In the genomic region with DNA sequence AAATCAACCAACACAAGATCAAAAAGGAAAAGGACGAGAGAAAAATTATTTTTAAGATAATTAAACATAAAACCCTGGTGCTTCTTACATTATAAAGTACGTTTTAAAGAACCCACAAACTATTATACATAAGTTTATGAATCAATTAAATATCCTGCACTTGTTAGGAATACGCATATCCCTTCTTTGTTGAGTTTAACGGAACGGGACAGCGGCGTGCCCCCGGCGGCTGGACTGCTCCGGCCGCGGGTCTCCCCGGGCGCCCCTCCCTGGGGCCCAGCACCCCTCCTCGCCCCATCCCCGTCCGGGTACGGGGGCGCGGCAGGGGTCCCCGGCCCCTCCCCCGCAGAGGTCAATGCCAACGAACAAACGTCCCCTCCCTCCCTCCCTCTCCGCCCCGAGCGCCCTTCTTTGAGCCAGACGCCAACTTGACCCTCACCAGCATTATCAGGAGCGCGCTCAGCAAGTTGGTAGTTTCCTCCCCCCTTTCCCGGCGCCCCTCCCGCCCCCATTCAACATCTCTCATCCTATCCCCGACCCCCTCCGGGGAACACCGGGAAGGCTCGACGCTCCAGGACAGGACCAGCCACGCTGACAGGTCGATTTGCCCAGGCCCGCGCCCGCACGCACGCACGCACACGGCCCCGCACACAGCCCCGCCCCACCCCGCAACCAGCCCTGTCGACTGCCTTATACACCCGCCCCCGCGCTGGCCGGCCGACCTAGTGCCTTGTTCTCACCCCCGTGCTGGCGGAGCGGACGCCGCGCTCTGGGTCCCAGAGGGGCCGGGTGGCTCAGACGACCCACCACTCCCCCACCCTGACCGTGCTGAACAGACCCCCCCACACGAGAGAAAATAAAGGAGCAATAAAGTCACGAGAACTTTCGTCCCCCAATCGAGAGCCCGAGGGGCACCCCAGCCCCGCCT, we compare ENCODE assay signal across 11 cellular contexts. TPM values are rescaled to one million over a fixed set of nuclear protein-coding genes. Genes with fewer than 3 reads are reported as not detected.
DNase-seq lines count a peak whose midpoint lies in the region; ATAC-seq and TF ChIP-seq lines count a peak whose summit lies in the region.
"Had no signal": no experiment of that assay in that cellular context is flagged by ENCODE, and none has a peak within 500 bp of the region (broad histone marks: within the 10 kb centered on the region; RNA-seq: fewer than 3 reads in every experiment).

No MANE protein-coding gene starts in this region.

- no peaks in the 10 kb centered on the region for H3K9me3 Mint-ChIP-seq in chondrocyte (ENCODE audit: low read depth)
- H3K9me3 Mint-ChIP-seq in natural killer cell treated with Interleukin-12 subunit alpha and Interleukin-12 subunit beta and Interleukin-15 and Interleukin-18, amount 100 ng/mL, for 72 hours: peaks cover 5% of the 10 kb centered on the region

- H3K36me3 Mint-ChIP-seq in chondrocyte (ENCODE audit: low read depth): peaks cover 9% of the 10 kb centered on the region
- H3K36me3 Mint-ChIP-seq in natural killer cell treated with Interleukin-12 subunit alpha and Interleukin-12 subunit beta and Interleukin-15 and Interleukin-18, amount 100 ng/mL, for 72 hours: peaks cover 6% of the 10 kb centered on the region

- DNase-seq in MM.1S (no peak), chondrocyte (ENCODE audit: low spot score) (peak; percentile 88), pons (ENCODE audit: low spot score) (no peak), GM19240 (ENCODE audit: insufficient read length, low spot score) (no peak), D341Med (ENCODE audit: low spot score) (no peak)
- no peak for DNase-seq in natural killer cell treated with Interleukin-12 subunit alpha and Interleukin-12 subunit beta and Interleukin-15 and Interleukin-18, amount 100 ng/mL, for 72 hours (ENCODE audit: low spot score)

- peaks cover 11% of the 10 kb centered on the region for H3K27me3 Mint-ChIP-seq in chondrocyte (ENCODE audit: low read depth)
- peaks cover 13 to 15% of the 10 kb centered on the region in 2 donors for H3K27me3 Mint-ChIP-seq in natural killer cell treated with Interleukin-12 subunit alpha and Interleukin-12 subunit beta and Interleukin-15 and Interleukin-18, amount 100 ng/mL, for 72 hours

- H3K4me3 ChIP-seq in BLaER1: peak overlapping the region; percentile 89
- no peak overlapping the region for H3K4me3 ChIP-seq in MM.1S (ENCODE audit: low read length)
- H3K4me3 ChIP-seq: PC-9 had no signal

- H3K36me3 ChIP-seq in BLaER1: peaks cover 14% of the 10 kb centered on the region
- H3K36me3 ChIP-seq in MM.1S (replicated peaks; ENCODE audit: insufficient read depth, low read length): no peaks in the 10 kb centered on the region

- H2AFZ ChIP-seq in MM.1S (ENCODE audit: low read length): no peak overlapping the region
- H2AFZ ChIP-seq: PC-9 had no signal

- H3K27ac ChIP-seq in BLaER1 (peak overlapping the region; percentile 83; the same call in 1 of the 2 replicates), MM.1S (ENCODE audit: low read length) (no peak overlapping the region)
- H3K27ac ChIP-seq: PC-9 had no signal

- H3F3A ChIP-seq in MM.1S (ENCODE audit: insufficient read depth, low read length): peaks cover 24% of the 10 kb centered on the region

- no peak overlapping the region for H3K27ac Mint-ChIP-seq in chondrocyte (ENCODE audit: unreplicated experiment)
- no peak overlapping the region for H3K27ac Mint-ChIP-seq in natural killer cell treated with Interleukin-12 subunit alpha and Interleukin-12 subunit beta and Interleukin-15 and Interleukin-18, amount 100 ng/mL, for 72 hours

- H4K20me1 ChIP-seq in BLaER1 (peaks cover 53% of the 10 kb centered on the region), MM.1S (ENCODE audit: insufficient read depth, low read length) (no peaks in the 10 kb centered on the region)

- H3K4me3 Mint-ChIP-seq in chondrocyte (ENCODE audit: unreplicated experiment): no peak overlapping the region
- peak overlapping the region; percentile 49 for H3K4me3 Mint-ChIP-seq in natural killer cell treated with Interleukin-12 subunit alpha and Interleukin-12 subunit beta and Interleukin-15 and Interleukin-18, amount 100 ng/mL, for 72 hours

- H3K4me2 ChIP-seq in BLaER1: peak overlapping the region; percentile 99
- peak overlapping the region; percentile 94 for H3K4me2 ChIP-seq in MM.1S (ENCODE audit: low read depth, low read length)

- TF ChIP-seq CTCF in MM.1S (IDR thresholded peaks at IDR 0.05; ENCODE audit: low read length) (no peak), chondrocyte (IDR thresholded peaks at IDR 0.05) (no peak)

- H3K4me1 ChIP-seq in BLaER1: peaks cover 88% of the 10 kb centered on the region
- peaks cover 26% of the 10 kb centered on the region for H3K4me1 ChIP-seq in MM.1S (ENCODE audit: low read length)

- no peaks in the 10 kb centered on the region for H3K9me2 ChIP-seq in MM.1S (replicated peaks; ENCODE audit: insufficient read depth, low read length)

- peak overlapping the region; percentile 80 for H3K9ac ChIP-seq in BLaER1
- no peak overlapping the region for H3K9ac ChIP-seq in MM.1S (ENCODE audit: low read length)

- peaks cover 37% of the 10 kb centered on the region for H3K4me1 Mint-ChIP-seq in chondrocyte (ENCODE audit: low read depth)
- peaks cover 29 to 30% of the 10 kb centered on the region in 2 donors for H3K4me1 Mint-ChIP-seq in natural killer cell treated with Interleukin-12 subunit alpha and Interleukin-12 subunit beta and Interleukin-15 and Interleukin-18, amount 100 ng/mL, for 72 hours (ENCODE audit: low read depth in 2 of 2)

- no peak for ATAC-seq in natural killer cell treated with Interleukin-12 subunit alpha and Interleukin-12 subunit beta and Interleukin-15 and Interleukin-18, amount 100 ng/mL, for 72 hours
- ATAC-seq in GM18520 (IDR thresholded peaks at IDR 0.05; ENCODE audit: unreplicated experiment): no peak

- H3K9me3 ChIP-seq in BLaER1 (no peaks in the 10 kb centered on the region), MM.1S (replicated peaks; ENCODE audit: insufficient read depth, low read length) (no peaks in the 10 kb centered on the region)

- peaks cover 23% of the 10 kb centered on the region; the same call in 1 of the 2 replicates for H3K27me3 ChIP-seq in BLaER1
- H3K27me3 ChIP-seq in MM.1S (replicated peaks; ENCODE audit: insufficient read depth, low read length): peaks cover 50% of the 10 kb centered on the region

- peaks cover 5% of the 10 kb centered on the region for H3K79me2 ChIP-seq in MM.1S (ENCODE audit: low read length)

RNA-seq across cellular contexts. Expression of a gene that starts 5.1 kb away (rescaled TPM):
- total RNA-seq in chondrocyte: 0.38 to 0.47 TPM in 2 of 3 replicates, not detected in the other
- 1 to 10 TPM in 1 of 2 donors, under 1 TPM in 1; 0.86 to 1.4 TPM for total RNA-seq in natural killer cell treated with Interleukin-12 subunit alpha and Interleukin-12 subunit beta and Interleukin-15 and Interleukin-18, amount 100 ng/mL, for 72 hours
- total RNA-seq: G401, myocyte had no signal

RNA-seq across cellular contexts. Expression of a gene that starts 18.9 kb away (rescaled TPM):
- 25.4 to 35.8 TPM (median 28.9 TPM) in 3 replicates for total RNA-seq in chondrocyte
- 100 to 1,000 TPM in 1 of 2 donors, 10 to 100 TPM in 1; 54.6 to 120 TPM for total RNA-seq in natural killer cell treated with Interleukin-12 subunit alpha and Interleukin-12 subunit beta and Interleukin-15 and Interleukin-18, amount 100 ng/mL, for 72 hours

RNA-seq across cellular contexts. Expression of a gene that starts 20.5 kb away (rescaled TPM):
- total RNA-seq in chondrocyte: 45.2 to 49.5 TPM (median 47.3 TPM) in 3 replicates
- total RNA-seq in natural killer cell treated with Interleukin-12 subunit alpha and Interleukin-12 subunit beta and Interleukin-15 and Interleukin-18, amount 100 ng/mL, for 72 hours: 100 to 1,000 TPM; 129 to 138 TPM

RNA-seq across cellular contexts. Expression of a gene that starts 52.6 kb away (rescaled TPM):
- total RNA-seq in chondrocyte: 42.9 to 53.0 TPM (median 45.6 TPM) in 3 replicates
- 10 to 100 TPM; 48.1 to 62.5 TPM for total RNA-seq in natural killer cell treated with Interleukin-12 subunit alpha and Interleukin-12 subunit beta and Interleukin-15 and Interleukin-18, amount 100 ng/mL, for 72 hours

RNA-seq across cellular contexts. Expression of a gene that starts 52.6 kb away (rescaled TPM):
- total RNA-seq in chondrocyte: 38.4 to 67.1 TPM (median 58.5 TPM) in 3 replicates
- 100 to 1,000 TPM; 106 to 117 TPM for total RNA-seq in natural killer cell treated with Interleukin-12 subunit alpha and Interleukin-12 subunit beta and Interleukin-15 and Interleukin-18, amount 100 ng/mL, for 72 hours
